9 cellular contexts compared by ENCODE assay signal in genomic region chr16:89864421-89864820, GRCh38. TPM values are rescaled to one million over a fixed set of nuclear protein-coding genes. Genes with fewer than 3 reads are reported as not detected.
A peak's percentile ranks its signal among the peaks of the same experiment; 100 is the strongest.
DNase-seq lines count a peak whose midpoint lies in the region; ATAC-seq, FAIRE-seq and TF ChIP-seq lines count a peak whose summit lies in the region.
"Had no signal": no experiment of that assay in that cellular context is flagged by ENCODE, and none has a peak within 500 bp of the region (broad histone marks: within the 10 kb centered on the region; RNA-seq: fewer than 3 reads in every experiment).

No MANE protein-coding gene starts in this region.

- peak overlapping the region; percentile 13 for H3K4me2 ChIP-seq in astrocyte (ENCODE audit: low read length)

- no peak overlapping the region for H2AFZ ChIP-seq in astrocyte (ENCODE audit: low read depth, low read length)

- no peak overlapping the region for H3K27ac ChIP-seq in astrocyte (ENCODE audit: low read depth, low read length)

- TF ChIP-seq CTCF in CD14-positive monocyte (IDR thresholded peaks at IDR 0.05) = no peak
- TF ChIP-seq CTCF in astrocyte (IDR thresholded peaks at IDR 0.05; ENCODE audit: insufficient read depth, low read depth, low read length) = no peak
- TF ChIP-seq CTCF in mucosa of descending colon (IDR thresholded peaks at IDR 0.05) = no peak

- H3K9ac ChIP-seq in astrocyte (ENCODE audit: low read length) = no peak overlapping the region

- H3K27me3 ChIP-seq in astrocyte (ENCODE audit: insufficient read depth, low read length) = no peaks in the 10 kb centered on the region

- H3K4me1 Mint-ChIP-seq in CD14-positive monocyte = peaks cover 31% of the 10 kb centered on the region
- peaks cover 13% of the 10 kb centered on the region for H3K4me1 Mint-ChIP-seq in astrocyte (ENCODE audit: low read depth, unreplicated experiment)

- H3K79me2 ChIP-seq in astrocyte (ENCODE audit: insufficient read depth, low read length) = no peaks in the 10 kb centered on the region

- H3K4me3 Mint-ChIP-seq in CD14-positive monocyte (peak overlapping the region; percentile 62 to 83), astrocyte (ENCODE audit: unreplicated experiment) (peak overlapping the region; percentile 52)

- H3K4me1 ChIP-seq in astrocyte (ENCODE audit: insufficient read depth, low read length) (peaks cover 13% of the 10 kb centered on the region), mucosa of descending colon (ENCODE audit: low read depth) (peaks cover 7% of the 10 kb centered on the region)

- H3K36me3 Mint-ChIP-seq in CD14-positive monocyte (peaks cover 0 to 4% of the 10 kb centered on the region in 2 donors), astrocyte (ENCODE audit: low read depth, unreplicated experiment) (peaks cover 9% of the 10 kb centered on the region)

- H3K36me3 ChIP-seq in astrocyte (ENCODE audit: insufficient read depth, low read length) (no peaks in the 10 kb centered on the region), mucosa of descending colon (ENCODE audit: low read depth) (no peaks in the 10 kb centered on the region)

- H3K4me3 ChIP-seq in astrocyte (ENCODE audit: insufficient read depth, low read depth, low read length) (no peak overlapping the region), mucosa of descending colon (no peak overlapping the region)

- peaks cover 1 to 6% (median 5%) of the 10 kb centered on the region in 3 donors for H3K27me3 Mint-ChIP-seq in CD14-positive monocyte (ENCODE audit: low read depth in 3 of 3)
- no peaks in the 10 kb centered on the region for H3K27me3 Mint-ChIP-seq in astrocyte (ENCODE audit: low read depth, unreplicated experiment)

- DNase-seq in CD14-positive monocyte (ENCODE audit: low spot score) (no peak), astrocyte (ENCODE audit: low read depth) (peak; percentile 38), mucosa of descending colon (no peak), glomerular visceral epithelial cell (ENCODE audit: extremely low spot score) (no peak)
- DNase-seq in effector CD4-positive, alpha-beta T cell = no peak
- no peak for DNase-seq in activated effector memory CD4-positive, alpha-beta T cell treated with Interleukin-2 at 50 U/mL for 16 hours
- DNase-seq: NCI-H82 had no signal

- peak; percentile 18 for ATAC-seq in HG02970 (IDR thresholded peaks at IDR 0.05; ENCODE audit: low FRiP score, unreplicated experiment)
- peak; percentile 45 for ATAC-seq in mucosa of descending colon
- ATAC-seq in HG03457 (IDR thresholded peaks at IDR 0.05; ENCODE audit: unreplicated experiment) = no peak

- H3K9me3 Mint-ChIP-seq in CD14-positive monocyte (peaks cover 3 to 16% (median 9%) of the 10 kb centered on the region in 7 donors), astrocyte (ENCODE audit: unreplicated experiment) (peaks cover 4% of the 10 kb centered on the region)

- no peak for FAIRE-seq in astrocyte (lab: Jason Lieb, UNC)

- H3K9me3 ChIP-seq in astrocyte (ENCODE audit: insufficient read depth, low read depth, low read length) = peaks cover 4% of the 10 kb centered on the region
- H3K9me3 ChIP-seq in mucosa of descending colon = peaks cover 8% of the 10 kb centered on the region

- H3K27ac Mint-ChIP-seq in CD14-positive monocyte (peak overlapping the region; percentile 81 to 94 (median 93)), astrocyte (ENCODE audit: unreplicated experiment) (peak overlapping the region; percentile 22)

- no peaks in the 10 kb centered on the region for H4K20me1 ChIP-seq in astrocyte (ENCODE audit: insufficient read depth, low read length)

- intact Hi-C loops in CD14-positive monocyte (cut with micrococcal nuclease) = loop anchor here in 1 of 2 donors (5.0 kb wide), 1 partner anchor 47 kb away; the partner anchor contains the start of gene FANCA
- intact Hi-C loops in mucosa of descending colon (cut with DNase I, micrococcal nuclease) = loop anchor here in 1 of 2 donors (5.0 kb wide), 1 partner anchor 112 kb away; no protein-coding TSS in a partner anchor

RNA-seq across cellular contexts. Expression of gene TCF25, which starts 9.0 kb away (rescaled TPM):
- polyA plus RNA-seq in CD14-positive monocyte = 100 to 1,000 TPM in 1 of 2 donors, 10 to 100 TPM in 1; 98.0 to 114 TPM
- total RNA-seq in astrocyte = 187 and 193 TPM in 2 replicates
- total RNA-seq in mucosa of descending colon = 100 to 1,000 TPM; 179 to 217 (median 212) TPM

RNA-seq across cellular contexts. Expression of gene SPIRE2, which starts 36.1 kb away (rescaled TPM):
- polyA plus RNA-seq in CD14-positive monocyte = under 1 TPM in 1 of 2 donors, not detected in 1; 0.09 TPM
- 2.6 and 3.2 TPM in 2 replicates for total RNA-seq in astrocyte
- total RNA-seq in mucosa of descending colon = 100 to 1,000 TPM in 1 of 3 donors, 10 to 100 TPM in 2; 52.5 to 118 (median 84.2) TPM

RNA-seq across cellular contexts. Expression of gene FANCA, which starts 48.0 kb away (rescaled TPM):
- 10 to 100 TPM; 12.6 to 17.2 TPM for polyA plus RNA-seq in CD14-positive monocyte
- total RNA-seq in astrocyte = 6.1 and 6.3 TPM in 2 replicates
- total RNA-seq in mucosa of descending colon = 10 to 100 TPM; 13.1 to 27.7 (median 16.3) TPM

RNA-seq across cellular contexts. Expression of gene MC1R, which starts 54.2 kb away (rescaled TPM):
- polyA plus RNA-seq in CD14-positive monocyte = under 1 TPM in 1 of 2 donors, not detected in 1; 0.21 TPM
- total RNA-seq in astrocyte = 8.4 and 9.2 TPM in 2 replicates
- total RNA-seq in mucosa of descending colon = 1 to 10 TPM; 4.1 to 4.8 (median 4.3) TPM

RNA-seq across cellular contexts. Expression of gene TUBB3, which starts 58.7 kb away (rescaled TPM):
- polyA plus RNA-seq in CD14-positive monocyte = not detected
- total RNA-seq in astrocyte = 360 and 459 TPM in 2 replicates
- 10 to 100 TPM in 1 of 3 donors, 1 to 10 TPM in 2; 1.8 to 26.8 (median 7.5) TPM for total RNA-seq in mucosa of descending colon

Comparison
In these comparisons a context has a peak if more than half of its experiments do, and no peak if none do; other contexts are left out.
1. RNA of gene SPIRE2, which starts 36.1 kb away (total RNA-seq): 52.5 to 118 TPM in mucosa of descending colon; 2.6 to 3.2 TPM in astrocyte; every median in the first group is over 10 times any median in the second.